ENCODE assay signal across 35 cellular contexts in genomic region chr1:46509414-46509813, GRCh38. TPM values are rescaled to one million over a fixed set of nuclear protein-coding genes. Genes with fewer than 3 reads are reported as not detected.
"Had no signal": no experiment of that assay in that cellular context is flagged by ENCODE, and none has a peak within 500 bp of the region (broad histone marks: within the 10 kb centered on the region; RNA-seq: fewer than 3 reads in every experiment).

No MANE protein-coding gene starts in this region.

- H3K4me3 ChIP-seq: cardiac muscle cell, Peyer's patch had no signal

- H3K27me3 ChIP-seq: cardiac muscle cell, Peyer's patch had no signal

- H3K36me3 ChIP-seq: cardiac muscle cell, Peyer's patch, WERI-Rb-1 had no signal

- ATAC-seq: activated CD8-positive, alpha-beta memory T cell treated with anti-CD3 and anti-CD28 coated beads, Interleukin-2, amount 10 ng/mL, durations not matched to agents 7 days and 5 days had no signal

- DNase-seq: activated CD4-positive, alpha-beta memory T cell treated with anti-CD3 and anti-CD28 coated beads, Interleukin-2, amount 10 ng/mL, durations not matched to agents 7 days and 5 days; activated CD4-positive, alpha-beta T cell treated with anti-CD3 and anti-CD28 coated beads for 1 hour; activated CD4-positive, alpha-beta T cell treated with anti-CD3 and anti-CD28 coated beads for 48 hours; activated CD4-positive, CD25-positive, alpha-beta regulatory T cell; activated CD8-positive, alpha-beta memory T cell treated with anti-CD3 and anti-CD28 coated beads for 24 hours; activated CD8-positive, alpha-beta memory T cell treated with anti-CD3 and anti-CD28 coated beads, Interleukin-2, amount 10 ng/mL, durations not matched to agents 7 days and 5 days; activated CD8-positive, alpha-beta memory T cell treated with anti-CD3 and anti-CD28 coated beads, Interleukin-2, amount 50 U/mL, for 48 hours; activated effector memory CD4-positive, alpha-beta T cell treated with anti-CD3 and anti-CD28 coated beads, Interleukin-2, amount 50 U/mL, for 16 hours; activated naive CD4-positive, alpha-beta T cell; activated naive CD4-positive, alpha-beta T cell treated with anti-CD3 and anti-CD28 coated beads, Interleukin-2, amount 50 U/mL, for 16 hours; activated naive CD8-positive, alpha-beta T cell treated with anti-CD3 and anti-CD28 coated beads for 36 hours; activated T-cell treated with anti-CD3 and anti-CD28 coated beads, Interleukin-2, amount 50 U/mL, for 48 hours; amniotic stem cell; aorta; Karpas-422; NCI-H1105 treated with DMSO at 0.1 percent for 48 hours; NCI-H1436; NCI-H1694 treated with DMSO at 0.1 percent for 48 hours; NCI-H2029; NCI-H345; NCI-H524 treated with DMSO at 0.1 percent for 48 hours; Peyer's patch; RPMI8226; SIG-M5; SW 1271; T-helper 1 cell; T-helper 2 cell; T-helper 9 cell; WERI-Rb-1 had no signal

- H3K9me3 Mint-ChIP-seq: activated CD4-positive, alpha-beta memory T cell treated with anti-CD3 and anti-CD28 coated beads, Interleukin-2, amount 10 ng/mL, durations not matched to agents 7 days and 5 days; activated naive CD8-positive, alpha-beta T cell treated with anti-CD3 and anti-CD28 coated beads for 36 hours; central memory CD8-positive, alpha-beta T cell had no signal

- H3K36me3 Mint-ChIP-seq: activated CD8-positive, alpha-beta memory T cell treated with anti-CD3 and anti-CD28 coated beads, Interleukin-2, amount 10 ng/mL, durations not matched to agents 7 days and 5 days; activated naive CD8-positive, alpha-beta T cell treated with anti-CD3 and anti-CD28 coated beads for 36 hours had no signal

- H3K9me3 ChIP-seq: Peyer's patch had no signal

- H3K4me1 Mint-ChIP-seq: activated naive CD8-positive, alpha-beta T cell treated with anti-CD3 and anti-CD28 coated beads for 36 hours; central memory CD8-positive, alpha-beta T cell had no signal

- H3K4me1 ChIP-seq: Peyer's patch had no signal

- H3K27ac ChIP-seq: cardiac muscle cell, Peyer's patch, WERI-Rb-1 had no signal

- H3K27ac Mint-ChIP-seq: activated CD4-positive, alpha-beta memory T cell treated with anti-CD3 and anti-CD28 coated beads, Interleukin-2, amount 10 ng/mL, durations not matched to agents 7 days and 5 days; activated CD8-positive, alpha-beta memory T cell treated with anti-CD3 and anti-CD28 coated beads, Interleukin-2, amount 10 ng/mL, durations not matched to agents 7 days and 5 days; activated naive CD8-positive, alpha-beta T cell treated with anti-CD3 and anti-CD28 coated beads for 36 hours had no signal

- H3K4me3 Mint-ChIP-seq: activated CD4-positive, alpha-beta memory T cell treated with anti-CD3 and anti-CD28 coated beads, Interleukin-2, amount 10 ng/mL, durations not matched to agents 7 days and 5 days; activated CD8-positive, alpha-beta memory T cell treated with anti-CD3 and anti-CD28 coated beads, Interleukin-2, amount 10 ng/mL, durations not matched to agents 7 days and 5 days; activated naive CD8-positive, alpha-beta T cell treated with anti-CD3 and anti-CD28 coated beads for 36 hours; central memory CD8-positive, alpha-beta T cell had no signal

RNA-seq across cellular contexts. Expression of gene DMBX1, which starts 19.8 kb away (rescaled TPM):
- total RNA-seq: activated naive CD8-positive, alpha-beta T cell treated with anti-CD3 and anti-CD28 coated beads for 36 hours; aorta; cardiac muscle cell; MCF 10A; NCI-H460; Peyer's patch had no signal
- polyA plus RNA-seq: cardiac muscle cell had no signal

RNA-seq across cellular contexts. Expression of gene KNCN, which starts 42.0 kb away (rescaled TPM):
- total RNA-seq: activated CD4-positive, alpha-beta memory T cell treated with anti-CD3 and anti-CD28 coated beads, Interleukin-2, amount 10 ng/mL, durations not matched to agents 7 days and 5 days; activated CD8-positive, alpha-beta memory T cell treated with anti-CD3 and anti-CD28 coated beads, Interleukin-2, amount 10 ng/mL, durations not matched to agents 7 days and 5 days; activated naive CD8-positive, alpha-beta T cell treated with anti-CD3 and anti-CD28 coated beads for 36 hours; aorta; cardiac muscle cell; MCF 10A; NCI-H460; PC-3; Peyer's patch; SK-MEL-5 had no signal
- polyA plus RNA-seq: cardiac muscle cell had no signal
